Comparison of ENCODE assay signal across 25 cellular contexts in genomic region chr3:58725326-58725853, GRCh38. TPM values are rescaled to one million over a fixed set of nuclear protein-coding genes. Genes with fewer than 3 reads are reported as not detected.
DNase-seq lines count a peak whose midpoint lies in the region; ATAC-seq, FAIRE-seq and TF ChIP-seq lines count a peak whose summit lies in the region.
"Had no signal": no experiment of that assay in that cellular context is flagged by ENCODE, and none has a peak within 500 bp of the region (broad histone marks: within the 10 kb centered on the region; RNA-seq: fewer than 3 reads in every experiment).

No MANE protein-coding gene starts in this region.

- H3K27ac ChIP-seq in cardiac muscle cell (peak overlapping the region; percentile 37), right atrium auricular region (no peak overlapping the region)
- H3K27ac ChIP-seq: 22Rv1 had no signal

- H3K4me3 ChIP-seq in cardiac muscle cell, result no peak overlapping the region
- no peak overlapping the region for H3K4me3 ChIP-seq in right atrium auricular region
- H3K4me3 ChIP-seq in bronchial epithelial cell (ENCODE audit: low read depth, low read length), result no peak overlapping the region

- H3K27me3 ChIP-seq in cardiac muscle cell (no peaks in the 10 kb centered on the region), right atrium auricular region (no peaks in the 10 kb centered on the region), bronchial epithelial cell (ENCODE audit: control insufficient read depth, insufficient read depth, low read length) (no peaks in the 10 kb centered on the region)
- H3K27me3 ChIP-seq: BE2C had no signal

- H3K9me3 Mint-ChIP-seq in activated CD4-positive, alpha-beta T cell treated with anti-CD3 and anti-CD28 coated beads, Interleukin-2, amount 10 ng/mL, durations not matched to agents 7 days and 5 days, result no peaks in the 10 kb centered on the region
- H3K9me3 Mint-ChIP-seq: T-helper 1 cell treated with Interleukin-12 subunit alpha and Interleukin-12 subunit beta and Interleukin-4 antibody, amounts not matched to agents 30 μg/mL and 1 μg/mL, for 36 hours had no signal

- H3K27ac Mint-ChIP-seq in activated CD4-positive, alpha-beta T cell treated with anti-CD3 and anti-CD28 coated beads, Interleukin-2, amount 10 ng/mL, durations not matched to agents 7 days and 5 days, result no peak overlapping the region
- H3K27ac Mint-ChIP-seq: CD14-positive monocyte; CD8-positive, alpha-beta memory T cell; T-helper 1 cell treated with Interleukin-12 subunit alpha and Interleukin-12 subunit beta and Interleukin-4 antibody, amounts not matched to agents 30 μg/mL and 1 μg/mL, for 36 hours had no signal

- peak; percentile 52 for ATAC-seq in HG02870 (IDR thresholded peaks at IDR 0.05; ENCODE audit: unreplicated experiment)
- no peak for ATAC-seq in GM18498 (IDR thresholded peaks at IDR 0.05; ENCODE audit: unreplicated experiment)
- no peak for ATAC-seq in GM21360 (IDR thresholded peaks at IDR 0.05; ENCODE audit: unreplicated experiment)
- ATAC-seq: HCT116 had no signal

- H3K36me3 Mint-ChIP-seq in activated CD4-positive, alpha-beta T cell treated with anti-CD3 and anti-CD28 coated beads, Interleukin-2, amount 10 ng/mL, durations not matched to agents 7 days and 5 days (ENCODE audit: low read depth), result no peaks in the 10 kb centered on the region
- H3K36me3 Mint-ChIP-seq: CD14-positive monocyte; CD8-positive, alpha-beta memory T cell had no signal

- H3K36me3 ChIP-seq in cardiac muscle cell (no peaks in the 10 kb centered on the region), right atrium auricular region (no peaks in the 10 kb centered on the region), bronchial epithelial cell (ENCODE audit: control insufficient read depth, insufficient read depth, low read length) (no peaks in the 10 kb centered on the region)
- H3K36me3 ChIP-seq: BE2C had no signal

- CTCF ChIA-PET in activated CD4-positive, alpha-beta T cell treated with anti-CD3 and anti-CD28 coated beads, Interleukin-2, amount 10 ng/mL, durations not matched to agents 7 days and 5 days (lab: Charles Lee), result no interaction called here

- H3K4me3 Mint-ChIP-seq in activated CD4-positive, alpha-beta T cell treated with anti-CD3 and anti-CD28 coated beads, Interleukin-2, amount 10 ng/mL, durations not matched to agents 7 days and 5 days, result no peak overlapping the region
- H3K4me3 Mint-ChIP-seq: CD14-positive monocyte; CD8-positive, alpha-beta memory T cell; T-helper 1 cell treated with Interleukin-12 subunit alpha and Interleukin-12 subunit beta and Interleukin-4 antibody, amounts not matched to agents 30 μg/mL and 1 μg/mL, for 36 hours had no signal

- H3K9me3 ChIP-seq in cardiac muscle cell (ENCODE audit: low read depth) (no peaks in the 10 kb centered on the region), right atrium auricular region (no peaks in the 10 kb centered on the region)
- H3K9me3 ChIP-seq: BE2C, SK-N-SH had no signal

- no peak for TF ChIP-seq CTCF in cardiac muscle cell (IDR thresholded peaks at IDR 0.05; ENCODE audit: low read depth, low read length)
- TF ChIP-seq CTCF in right atrium auricular region (IDR thresholded peaks at IDR 0.05), result no peak
- TF ChIP-seq CTCF in bronchial epithelial cell (IDR thresholded peaks at IDR 0.05; ENCODE audit: insufficient read depth, low read length, severe bottlenecking), result no peak

- peaks cover 6% of the 10 kb centered on the region for H3K27me3 Mint-ChIP-seq in activated CD4-positive, alpha-beta T cell treated with anti-CD3 and anti-CD28 coated beads, Interleukin-2, amount 10 ng/mL, durations not matched to agents 7 days and 5 days

- DNase-seq in cardiac muscle cell (ENCODE audit: low read depth in 1 of 2, low spot score in 1 of 2) (no peak), right atrium auricular region (ENCODE audit: low spot score) (no peak), bronchial epithelial cell (ENCODE audit: low read depth) (no peak)
- DNase-seq in activated CD4-positive, alpha-beta T cell treated with anti-CD3 and anti-CD28 coated beads, Interleukin-2, amount 10 ng/mL, durations not matched to agents 7 days and 5 days, result no peak
- DNase-seq: ACHN; BE2C; CD8-positive, alpha-beta memory T cell; DMS153; DND-41; NCI-H1105; NCI-H146; NCI-H1930; NCI-H446; NCI-H524 treated with DMSO at 0.1 percent for 48 hours; NCI-H774; SK-N-SH; SW 1271 had no signal

- H3K4me1 Mint-ChIP-seq in activated CD4-positive, alpha-beta T cell treated with anti-CD3 and anti-CD28 coated beads, Interleukin-2, amount 10 ng/mL, durations not matched to agents 7 days and 5 days, result no peaks in the 10 kb centered on the region
- H3K4me1 Mint-ChIP-seq: CD8-positive, alpha-beta memory T cell had no signal

- H3K4me1 ChIP-seq in cardiac muscle cell (ENCODE audit: low read depth) (peaks cover 30% of the 10 kb centered on the region), right atrium auricular region (no peaks in the 10 kb centered on the region)
- H3K4me1 ChIP-seq: BE2C had no signal

- FAIRE-seq in bronchial epithelial cell (lab: Jason Lieb, UNC), result peak; percentile 13
- FAIRE-seq: RCC 7860 had no signal

- POLR2A ChIA-PET in activated CD4-positive, alpha-beta T cell treated with anti-CD3 and anti-CD28 coated beads, Interleukin-2, amount 10 ng/mL, durations not matched to agents 7 days and 5 days (lab: Charles Lee), result no interaction called here

RNA-seq across cellular contexts. Expression of gene FAM3D, which starts 58.8 kb away (rescaled TPM):
- total RNA-seq in cardiac muscle cell, result 1.5 TPM in 1 of 2 replicates, not detected in the other
- 0.69 TPM in 1 of 2 replicates, not detected in the other for polyA plus RNA-seq in cardiac muscle cell
- not detected for total RNA-seq in right atrium auricular region
- 5.3 and 32.9 TPM in 2 replicates for total RNA-seq in bronchial epithelial cell
- total RNA-seq in activated CD4-positive, alpha-beta T cell treated with anti-CD3 and anti-CD28 coated beads, Interleukin-2, amount 10 ng/mL, durations not matched to agents 7 days and 5 days, result not detected
- total RNA-seq: CD8-positive, alpha-beta memory T cell had no signal
- polyA plus RNA-seq: CD8-positive, alpha-beta memory T cell; SK-N-SH had no signal
